ENCODE assay signal across 1 cellular context in genomic region chr5:99973779-99974178, GRCh38.
TF ChIP-seq lines count a peak whose summit lies in the region.

No MANE protein-coding gene starts in this region.

TF ChIP-seq in GM23338, 12 proteins besides CTCF, POLR2A, EP300 and RAD21 (continued from another document):
- TF ChIP-seq STAT1 (IDR thresholded peaks at IDR 0.05; ENCODE audit: unreplicated experiment) = no peak
- TF ChIP-seq ZNF462 (CRISPR knock-in tag; IDR thresholded peaks at IDR 0.05) = no peak
- TF ChIP-seq EZH2phosphoT487 (IDR thresholded peaks at IDR 0.05; ENCODE audit: unreplicated experiment) = no peak
- TF ChIP-seq JUNB (IDR thresholded peaks at IDR 0.05; ENCODE audit: unreplicated experiment) = no peak
